ENCODE assay signal across 21 cellular contexts in genomic region chr17:28686296-28686695, GRCh38. TPM values are rescaled to one million over a fixed set of nuclear protein-coding genes. Genes with fewer than 3 reads are reported as not detected.
"Had no signal": no experiment of that assay in that cellular context is flagged by ENCODE, and none has a peak within 500 bp of the region (broad histone marks: within the 10 kb centered on the region; RNA-seq: fewer than 3 reads in every experiment).

No MANE protein-coding gene starts in this region.

- H3K27me3 ChIP-seq: body of pancreas, colonic mucosa, gastrocnemius medialis, heart left ventricle, ovary, right lobe of liver, testis, upper lobe of left lung had no signal

- H3K9me3 ChIP-seq: body of pancreas, colonic mucosa, gastrocnemius medialis, heart left ventricle, mucosa of descending colon, ovary, right lobe of liver, testis, upper lobe of left lung had no signal

- H3K27ac ChIP-seq: body of pancreas, colonic mucosa, heart left ventricle, ovary, right lobe of liver, testis, upper lobe of left lung had no signal

- H3K4me1 ChIP-seq: body of pancreas, colonic mucosa, gastrocnemius medialis, heart left ventricle, right lobe of liver, testis, upper lobe of left lung had no signal

- H3K4me3 ChIP-seq: body of pancreas, colonic mucosa, gastrocnemius medialis, heart left ventricle, mucosa of descending colon, ovary, right lobe of liver, testis, upper lobe of left lung had no signal

- FAIRE-seq: small intestine had no signal

- DNase-seq: activated gamma-delta T cell treated with Interleukin-2 at 50 U/mL for 16 hours; activated naive CD8-positive, alpha-beta T cell treated with anti-CD3 and anti-CD28 coated beads for 36 hours; activated T-cell treated with anti-CD3 and anti-CD28 coated beads for 4 hours; amniotic stem cell; body of pancreas; colonic mucosa; erythroblast; gastrocnemius medialis; mesenchymal stem cell; mucosa of descending colon; naive B cell; right lobe of liver; small intestine; stimulated activated CD4-positive, alpha-beta T cell treated with anti-CD3 and anti-CD28 coated beads, Interleukin-4, amount 100 ng/mL, for 1 hour; stimulated activated naive CD8-positive, alpha-beta T cell treated with anti-CD3 and anti-CD28 coated beads, Interleukin-15, amount 100 ng/mL, for 72 hours; T-helper 1 cell; T-helper 9 cell; testis; upper lobe of left lung had no signal

- H3K36me3 ChIP-seq: ovary had no signal

- ATAC-seq: body of pancreas; gastrocnemius medialis; heart left ventricle; mucosa of descending colon; right lobe of liver; stimulated activated naive CD8-positive, alpha-beta T cell treated with anti-CD3 and anti-CD28 coated beads, Interleukin-15, amount 100 ng/mL, for 72 hours had no signal

RNA-seq across cellular contexts. Expression of gene PROCA1, which starts 25.4 kb away (rescaled TPM):
- total RNA-seq: body of pancreas had no signal
